In the genomic region with DNA sequence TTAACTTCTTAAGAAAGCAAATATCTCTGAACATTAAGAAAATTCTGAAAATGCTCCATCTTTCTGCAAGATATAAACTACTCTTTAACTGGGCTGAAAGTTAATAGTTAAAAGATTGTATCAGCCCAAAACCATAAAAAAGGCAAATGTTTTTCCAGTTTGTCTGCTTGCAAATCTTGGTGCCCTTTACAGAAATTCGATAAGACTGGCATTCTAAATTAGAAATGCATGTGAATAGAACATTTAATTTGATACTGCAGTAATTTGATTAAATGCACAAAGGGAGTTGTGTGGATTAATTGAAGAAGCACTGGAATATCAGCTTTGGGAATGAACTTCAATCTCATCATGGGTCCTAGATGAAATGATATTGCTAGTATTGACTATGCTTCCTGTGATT, we compare ENCODE assay signal across 20 cellular contexts.
DNase-seq lines count a peak whose midpoint lies in the region; ATAC-seq and TF ChIP-seq lines count a peak whose summit lies in the region.
"Had no signal": no experiment of that assay in that cellular context is flagged by ENCODE, and none has a peak within 500 bp of the region (broad histone marks: within the 10 kb centered on the region; RNA-seq: fewer than 3 reads in every experiment).

No MANE protein-coding gene starts in this region.

- no peak overlapping the region for H2BK12ac ChIP-seq in mesenchymal stem cell (ENCODE audit: low read length in 2 of 2)

- H3K4me3 ChIP-seq in SK-N-SH (ENCODE audit: low read depth in 2 of 2, low read length in 1 of 2), result no peak overlapping the region
- H3K4me3 ChIP-seq in mesenchymal stem cell (ENCODE audit: insufficient read depth in 1 of 2, low read depth in 1 of 2, low read length in 2 of 2), result no peak overlapping the region
- H3K4me3 ChIP-seq: A549, BLaER1, GM23338, HAP-1 had no signal

- no peaks in the 10 kb centered on the region for H3K9me2 ChIP-seq in SK-N-SH

- no peaks in the 10 kb centered on the region for H3K79me2 ChIP-seq in SK-N-SH (ENCODE audit: insufficient read depth)

- ATAC-seq in GM18868 (IDR thresholded peaks at IDR 0.05; ENCODE audit: unreplicated experiment), result no peak
- ATAC-seq: A549; CD8-positive, alpha-beta T cell; GM23338 had no signal

- no peak for TF ChIP-seq RAD21 in SK-N-SH (IDR thresholded peaks at IDR 0.05; ENCODE audit: low read length)

- no peak overlapping the region for H2BK15ac ChIP-seq in mesenchymal stem cell (ENCODE audit: low read depth, poor library complexity, severe bottlenecking)

- H3K9me3 ChIP-seq in SK-N-SH (no peaks in the 10 kb centered on the region), mesenchymal stem cell (ENCODE audit: control insufficient read depth, low read length) (no peaks in the 10 kb centered on the region)
- H3K9me3 ChIP-seq: A549, BLaER1, Caco-2, HAP-1 had no signal

- no peak overlapping the region for H3K23ac ChIP-seq in mesenchymal stem cell (ENCODE audit: low read length in 2 of 2)

- no peak overlapping the region for H3K27ac ChIP-seq in SK-N-SH (ENCODE audit: low read depth in 2 of 2, low read length in 1 of 2)
- peak overlapping the region; percentile 86 for H3K27ac ChIP-seq in mesenchymal stem cell (ENCODE audit: low read length, poor library complexity, severe bottlenecking)
- H3K27ac ChIP-seq: A549, BLaER1, C4-2B had no signal

- no peak overlapping the region for H2AK5ac ChIP-seq in mesenchymal stem cell (ENCODE audit: low read length, severe bottlenecking)

- H4K20me1 ChIP-seq in SK-N-SH (ENCODE audit: insufficient read depth), result no peaks in the 10 kb centered on the region
- H4K20me1 ChIP-seq: BLaER1 had no signal

- no peak overlapping the region for H3K14ac ChIP-seq in mesenchymal stem cell (ENCODE audit: low read length in 2 of 2)

- peak in 1 of 2 experiments; percentile 66; a peak in 2 of 4 replicates for TF ChIP-seq EP300 in SK-N-SH (IDR thresholded peaks at IDR 0.05; ENCODE audit: borderline replicate concordance in 1 of 2, low read depth in 1 of 2, low read length in 1 of 2)

- POLR2A ChIA-PET in SK-N-SH (lab: Yijun Ruan, JAX), result no interaction called here

- no peaks in the 10 kb centered on the region for H3K79me1 ChIP-seq in mesenchymal stem cell (replicated peaks; ENCODE audit: low read length, poor library complexity, severe bottlenecking)

- H3K4me2 ChIP-seq in SK-N-SH (no peak overlapping the region), mesenchymal stem cell (ENCODE audit: low read length, poor library complexity, severe bottlenecking) (no peak overlapping the region)
- H3K4me2 ChIP-seq: A549, BLaER1, GM23338 had no signal

- 0% methylated on average over 1 of the region's 1 CpG for WGBS in SK-N-SH (ENCODE audit: low lambda C conversion rate)
- 91% methylated on average over 1 of the region's 1 CpG for WGBS in mesenchymal stem cell

- no peak for TF ChIP-seq CTCF in SK-N-SH (IDR thresholded peaks at IDR 0.05)

- no peak overlapping the region for H2BK5ac ChIP-seq in mesenchymal stem cell (ENCODE audit: low read depth, low read length, poor library complexity, severe bottlenecking)

- H3K27me3 ChIP-seq in SK-N-SH (ENCODE audit: insufficient read depth), result no peaks in the 10 kb centered on the region
- H3K27me3 ChIP-seq in mesenchymal stem cell (ENCODE audit: control insufficient read depth in 1 of 2, insufficient read depth in 1 of 2, low read length in 2 of 2), result no peaks in the 10 kb centered on the region
- H3K27me3 ChIP-seq: BLaER1 had no signal

- DNase-seq in NCI-H526 (lab: John Stamatoyannopoulos, UW) (peak; percentile 8 to 19), NCI-H526 treated with DMSO at 0.1 percent for 48 hours (lab: John Stamatoyannopoulos, UW) (no peak), SK-N-SH (no peak), mesenchymal stem cell (no peak), renal cortical epithelial cell (ENCODE audit: low read depth) (peak; percentile 6)
- DNase-seq in activated CD4-positive, alpha-beta T cell treated with anti-CD3 and anti-CD28 coated beads, Interleukin-2, amount 50 U/mL, for 1 hour, result no peak
- no peak for DNase-seq in stimulated activated CD4-positive, alpha-beta T cell treated with anti-CD3 and anti-CD28 coated beads, Interleukin-2, amount 100 ng/mL, for 48 hours
- DNase-seq: 8988T; Caco-2; CD4-positive, CD25-positive, alpha-beta regulatory T cell; CD8-positive, alpha-beta T cell; DMS153; DND-41; HFFc6 had no signal

- CTCF ChIA-PET in SK-N-SH (lab: Yijun Ruan, JAX), result interaction anchor here (0.9 to 1.3 kb wide), 3 partner anchors 16 to 37 kb away, joined by 3 to 5 read pairs (median 4); no protein-coding TSS in a partner anchor

- H3F3A ChIP-seq in SK-N-SH (replicated peaks; ENCODE audit: insufficient read depth), result no peaks in the 10 kb centered on the region

- H4K91ac ChIP-seq in mesenchymal stem cell (ENCODE audit: low read length), result no peak overlapping the region

- H3K4me1 ChIP-seq in SK-N-SH (ENCODE audit: control insufficient read depth in 1 of 2, insufficient read depth in 2 of 2, low read depth in 1 of 2, low read length in 1 of 2) (peaks cover 0 to 8% of the 10 kb centered on the region in 2 experiments; a peak in 2 of 4 replicates), mesenchymal stem cell (ENCODE audit: control insufficient read depth, insufficient read depth, low read depth, low read length) (peaks cover 2% of the 10 kb centered on the region)
- H3K4me1 ChIP-seq: A549, BLaER1, Caco-2 had no signal

- H3K36me3 ChIP-seq in SK-N-SH (replicated peaks in 1 of 2; ENCODE audit: control insufficient read depth in 1 of 2, insufficient read depth in 2 of 2, low read length in 1 of 2) (no peaks in the 10 kb centered on the region), mesenchymal stem cell (ENCODE audit: control insufficient read depth in 1 of 2, insufficient read depth in 2 of 2, low read depth in 1 of 2, low read length in 2 of 2) (no peaks in the 10 kb centered on the region)
- H3K36me3 ChIP-seq: BLaER1, HAP-1 had no signal

- H2AFZ ChIP-seq in SK-N-SH (ENCODE audit: low read depth) (no peak overlapping the region), mesenchymal stem cell (ENCODE audit: low read depth, low read length) (no peak overlapping the region)
- H2AFZ ChIP-seq: GM23338 had no signal

- no peak overlapping the region for H3K18ac ChIP-seq in mesenchymal stem cell (ENCODE audit: low read depth in 1 of 2, low read length in 2 of 2)

- no peak overlapping the region for H3K4ac ChIP-seq in mesenchymal stem cell (ENCODE audit: low read depth in 1 of 2, low read length in 2 of 2)

- no peak overlapping the region for H4K8ac ChIP-seq in mesenchymal stem cell (ENCODE audit: low read length)

- H2BK120ac ChIP-seq in mesenchymal stem cell (ENCODE audit: low read depth, low read length), result no peak overlapping the region

- H3K9ac ChIP-seq in SK-N-SH (no peak overlapping the region), mesenchymal stem cell (ENCODE audit: low read length) (no peak overlapping the region)
- H3K9ac ChIP-seq: BLaER1 had no signal

TF ChIP-seq in SK-N-SH, 30 proteins besides CTCF, POLR2A, EP300 and RAD21:
- TF ChIP-seq EZH2phosphoT487 (IDR thresholded peaks at IDR 0.05; ENCODE audit: borderline replicate concordance, low read depth), result no peak
- TF ChIP-seq, protein P1, sequence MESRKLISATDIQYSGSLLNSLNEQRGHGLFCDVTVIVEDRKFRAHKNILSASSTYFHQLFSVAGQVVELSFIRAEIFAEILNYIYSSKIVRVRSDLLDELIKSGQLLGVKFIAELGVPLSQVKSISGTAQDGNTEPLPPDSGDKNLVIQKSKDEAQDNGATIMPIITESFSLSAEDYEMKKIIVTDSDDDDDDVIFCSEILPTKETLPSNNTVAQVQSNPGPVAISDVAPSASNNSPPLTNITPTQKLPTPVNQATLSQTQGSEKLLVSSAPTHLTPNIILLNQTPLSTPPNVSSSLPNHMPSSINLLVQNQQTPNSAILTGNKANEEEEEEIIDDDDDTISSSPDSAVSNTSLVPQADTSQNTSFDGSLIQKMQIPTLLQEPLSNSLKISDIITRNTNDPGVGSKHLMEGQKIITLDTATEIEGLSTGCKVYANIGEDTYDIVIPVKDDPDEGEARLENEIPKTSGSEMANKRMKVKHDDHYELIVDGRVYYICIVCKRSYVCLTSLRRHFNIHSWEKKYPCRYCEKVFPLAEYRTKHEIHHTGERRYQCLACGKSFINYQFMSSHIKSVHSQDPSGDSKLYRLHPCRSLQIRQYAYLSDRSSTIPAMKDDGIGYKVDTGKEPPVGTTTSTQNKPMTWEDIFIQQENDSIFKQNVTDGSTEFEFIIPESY (IDR thresholded peaks at IDR 0.05; ENCODE audit: borderline replicate concordance, low read depth), result no peak
- TF ChIP-seq GATA2 (CRISPR knock-in tag; IDR thresholded peaks at IDR 0.05), result peak; percentile 75
- TF ChIP-seq RCOR1 (IDR thresholded peaks at IDR 0.05; ENCODE audit: low read length), result peak; percentile 70; the same call in 1 of the 2 replicates
TF ChIP-seq in SK-N-SH: peak in this region for 2.

Comparison
In these comparisons a context has a peak if more than half of its experiments do, and no peak if none do; other contexts are left out.
1. DNase-seq: peak in NCI-H526 (2 of 2) and renal cortical epithelial cell (single experiment); none in NCI-H526 treated with DMSO at 0.1 percent for 48 hours (single experiment), SK-N-SH (single experiment), mesenchymal stem cell (single experiment), activated CD4-positive, alpha-beta T cell treated with anti-CD3 and anti-CD28 coated beads, Interleukin-2, amount 50 U/mL, for 1 hour (single experiment) and stimulated activated CD4-positive, alpha-beta T cell treated with anti-CD3 and anti-CD28 coated beads, Interleukin-2, amount 100 ng/mL, for 48 hours (0 of 2).